ENCODE assay signal across 1 cellular context in the genomic region with DNA sequence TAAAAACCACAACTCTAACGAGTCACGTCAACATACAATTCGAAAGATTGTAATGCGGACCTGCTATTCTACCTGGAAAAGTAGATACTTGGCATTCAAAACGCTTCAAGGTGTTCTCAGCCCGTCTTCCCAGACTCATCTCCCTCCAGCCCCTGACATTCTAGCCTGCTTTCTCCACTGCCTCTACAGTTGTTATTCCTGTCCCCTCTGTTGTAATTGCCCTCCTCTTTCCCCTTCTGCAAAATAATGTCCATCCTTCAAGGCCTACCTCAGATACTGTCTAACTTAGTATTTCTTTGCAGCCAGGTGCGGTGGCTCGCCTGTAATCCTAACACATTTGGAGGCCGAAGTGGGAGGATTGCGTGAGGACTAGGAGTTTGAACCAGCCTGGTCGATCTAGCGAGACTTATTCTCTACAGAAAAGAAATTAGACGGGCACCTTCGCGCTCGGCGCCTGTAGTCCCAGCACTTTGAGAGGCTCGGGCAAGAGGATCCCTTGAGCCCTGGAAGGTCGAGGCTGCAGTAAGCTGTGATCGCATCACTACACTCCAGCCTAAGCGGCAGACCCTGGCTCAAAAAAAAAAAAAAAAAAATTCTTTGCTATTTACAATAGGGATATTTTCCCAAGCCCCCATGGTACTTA.
TF ChIP-seq lines count a peak whose summit lies in the region.

No MANE protein-coding gene starts in this region.

TF ChIP-seq in HepG2, 621 proteins besides CTCF, POLR2A, EP300 and RAD21 (continues in another document):
- TF ChIP-seq ZNF121 (CRISPR knock-in tag; IDR thresholded peaks at IDR 0.05): no peak
- peak; percentile 19; the same call in 1 of the 2 replicates for TF ChIP-seq ZBTB38 (CRISPR knock-in tag; IDR thresholded peaks at IDR 0.05)
- TF ChIP-seq NR2C2 (CRISPR knock-in tag; IDR thresholded peaks at IDR 0.05; ENCODE audit: borderline replicate concordance): no peak
- no peak for TF ChIP-seq REPIN1 (CRISPR knock-in tag; IDR thresholded peaks at IDR 0.05; ENCODE audit: borderline replicate concordance, low read depth)
- TF ChIP-seq IRX3 (CRISPR knock-in tag; IDR thresholded peaks at IDR 0.05; ENCODE audit: borderline replicate concordance, low read depth): no peak
- no peak for TF ChIP-seq PLRG1 (conservative IDR thresholded peaks at IDR 0.05)
- no peak for TF ChIP-seq ZFP90 (CRISPR knock-in tag; IDR thresholded peaks at IDR 0.05; ENCODE audit: borderline replicate concordance)
- TF ChIP-seq, protein P1, sequence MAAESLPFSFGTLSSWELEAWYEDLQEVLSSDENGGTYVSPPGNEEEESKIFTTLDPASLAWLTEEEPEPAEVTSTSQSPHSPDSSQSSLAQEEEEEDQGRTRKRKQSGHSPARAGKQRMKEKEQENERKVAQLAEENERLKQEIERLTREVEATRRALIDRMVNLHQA (CRISPR knock-in tag; IDR thresholded peaks at IDR 0.05): no peak
- no peak for TF ChIP-seq ZNF430 (CRISPR knock-in tag; IDR thresholded peaks at IDR 0.05)
- TF ChIP-seq DPF2 (CRISPR knock-in tag; IDR thresholded peaks at IDR 0.05; ENCODE audit: borderline replicate concordance, low read depth): no peak
- TF ChIP-seq ZEB1 (IDR thresholded peaks at IDR 0.05; ENCODE audit: insufficient replicate concordance, low read depth): peak; percentile 52
- no peak for TF ChIP-seq MED1 (CRISPR knock-in tag; IDR thresholded peaks at IDR 0.05)
- no peak for TF ChIP-seq ZNF567 (CRISPR knock-in tag; IDR thresholded peaks at IDR 0.05; ENCODE audit: borderline replicate concordance)
- TF ChIP-seq GATAD2A (CRISPR knock-in tag; IDR thresholded peaks at IDR 0.05): no peak
- TF ChIP-seq, protein P2, sequence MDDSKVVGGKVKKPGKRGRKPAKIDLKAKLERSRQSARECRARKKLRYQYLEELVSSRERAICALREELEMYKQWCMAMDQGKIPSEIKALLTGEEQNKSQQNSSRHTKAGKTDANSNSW (CRISPR knock-in tag; IDR thresholded peaks at IDR 0.05; ENCODE audit: borderline replicate concordance): no peak
- no peak for TF ChIP-seq ZSCAN21 (CRISPR knock-in tag; IDR thresholded peaks at IDR 0.05; ENCODE audit: borderline replicate concordance)
- no peak for TF ChIP-seq FOXO1 (CRISPR knock-in tag; IDR thresholded peaks at IDR 0.05)
- TF ChIP-seq, protein P3, sequence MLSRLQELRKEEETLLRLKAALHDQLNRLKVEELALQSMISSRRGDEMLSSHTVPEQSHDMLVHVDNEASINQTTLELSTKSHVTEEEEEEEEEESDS (CRISPR knock-in tag; IDR thresholded peaks at IDR 0.05; ENCODE audit: borderline replicate concordance): no peak
- no peak for TF ChIP-seq ARNT2 (CRISPR knock-in tag; IDR thresholded peaks at IDR 0.05; ENCODE audit: low read depth)
- peak; percentile 2; the same call in 1 of the 2 replicates for TF ChIP-seq ZFX (CRISPR knock-in tag; IDR thresholded peaks at IDR 0.05; ENCODE audit: low read depth)
- TF ChIP-seq ZNF619 (CRISPR knock-in tag; IDR thresholded peaks at IDR 0.05): 0 out of 2 replicates have a peak, but pooled peaks have one; percentile 3
- no peak for TF ChIP-seq EZH2 (conservative IDR thresholded peaks at IDR 0.05; ENCODE audit: low read depth, low read length)
- TF ChIP-seq, protein P4, sequence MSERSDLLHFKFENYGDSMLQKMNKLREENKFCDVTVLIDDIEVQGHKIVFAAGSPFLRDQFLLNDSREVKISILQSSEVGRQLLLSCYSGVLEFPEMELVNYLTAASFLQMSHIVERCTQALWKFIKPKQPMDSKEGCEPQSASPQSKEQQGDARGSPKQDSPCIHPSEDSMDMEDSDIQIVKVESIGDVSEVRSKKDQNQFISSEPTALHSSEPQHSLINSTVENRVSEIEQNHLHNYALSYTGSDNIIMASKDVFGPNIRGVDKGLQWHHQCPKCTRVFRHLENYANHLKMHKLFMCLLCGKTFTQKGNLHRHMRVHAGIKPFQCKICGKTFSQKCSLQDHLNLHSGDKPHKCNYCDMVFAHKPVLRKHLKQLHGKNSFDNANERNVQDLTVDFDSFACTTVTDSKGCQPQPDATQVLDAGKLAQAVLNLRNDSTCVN (CRISPR knock-in tag; IDR thresholded peaks at IDR 0.05; ENCODE audit: borderline replicate concordance): no peak
- TF ChIP-seq, protein P5, sequence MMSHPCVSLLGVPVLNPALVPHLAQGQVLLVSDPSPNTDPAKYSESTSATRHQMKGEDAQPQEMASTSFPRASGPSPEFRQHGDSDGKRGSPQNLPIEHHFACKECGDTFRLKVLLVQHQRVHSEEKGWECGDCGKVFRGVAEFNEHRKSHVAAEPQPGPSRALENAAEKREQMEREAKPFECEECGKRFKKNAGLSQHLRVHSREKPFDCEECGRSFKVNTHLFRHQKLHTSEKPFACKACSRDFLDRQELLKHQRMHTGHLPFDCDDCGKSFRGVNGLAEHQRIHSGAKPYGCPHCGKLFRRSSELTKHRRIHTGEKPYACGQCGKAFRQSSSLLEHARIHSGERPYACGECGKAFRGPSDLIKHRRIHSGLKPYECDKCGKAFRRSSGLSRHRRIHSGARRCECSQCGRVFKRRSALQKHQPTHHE (CRISPR knock-in tag; IDR thresholded peaks at IDR 0.05; ENCODE audit: borderline replicate concordance): no peak
- TF ChIP-seq, protein P6, sequence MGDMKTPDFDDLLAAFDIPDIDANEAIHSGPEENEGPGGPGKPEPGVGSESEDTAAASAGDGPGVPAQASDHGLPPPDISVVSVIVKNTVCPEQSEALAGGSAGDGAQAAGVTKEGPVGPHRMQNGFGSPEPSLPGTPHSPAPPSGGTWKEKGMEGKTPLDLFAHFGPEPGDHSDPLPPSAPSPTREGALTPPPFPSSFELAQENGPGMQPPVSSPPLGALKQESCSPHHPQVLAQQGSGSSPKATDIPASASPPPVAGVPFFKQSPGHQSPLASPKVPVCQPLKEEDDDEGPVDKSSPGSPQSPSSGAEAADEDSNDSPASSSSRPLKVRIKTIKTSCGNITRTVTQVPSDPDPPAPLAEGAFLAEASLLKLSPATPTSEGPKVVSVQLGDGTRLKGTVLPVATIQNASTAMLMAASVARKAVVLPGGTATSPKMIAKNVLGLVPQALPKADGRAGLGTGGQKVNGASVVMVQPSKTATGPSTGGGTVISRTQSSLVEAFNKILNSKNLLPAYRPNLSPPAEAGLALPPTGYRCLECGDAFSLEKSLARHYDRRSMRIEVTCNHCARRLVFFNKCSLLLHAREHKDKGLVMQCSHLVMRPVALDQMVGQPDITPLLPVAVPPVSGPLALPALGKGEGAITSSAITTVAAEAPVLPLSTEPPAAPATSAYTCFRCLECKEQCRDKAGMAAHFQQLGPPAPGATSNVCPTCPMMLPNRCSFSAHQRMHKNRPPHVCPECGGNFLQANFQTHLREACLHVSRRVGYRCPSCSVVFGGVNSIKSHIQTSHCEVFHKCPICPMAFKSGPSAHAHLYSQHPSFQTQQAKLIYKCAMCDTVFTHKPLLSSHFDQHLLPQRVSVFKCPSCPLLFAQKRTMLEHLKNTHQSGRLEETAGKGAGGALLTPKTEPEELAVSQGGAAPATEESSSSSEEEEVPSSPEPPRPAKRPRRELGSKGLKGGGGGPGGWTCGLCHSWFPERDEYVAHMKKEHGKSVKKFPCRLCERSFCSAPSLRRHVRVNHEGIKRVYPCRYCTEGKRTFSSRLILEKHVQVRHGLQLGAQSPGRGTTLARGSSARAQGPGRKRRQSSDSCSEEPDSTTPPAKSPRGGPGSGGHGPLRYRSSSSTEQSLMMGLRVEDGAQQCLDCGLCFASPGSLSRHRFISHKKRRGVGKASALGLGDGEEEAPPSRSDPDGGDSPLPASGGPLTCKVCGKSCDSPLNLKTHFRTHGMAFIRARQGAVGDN (CRISPR knock-in tag; IDR thresholded peaks at IDR 0.05): no peak
- TF ChIP-seq ZNF510 (CRISPR knock-in tag; IDR thresholded peaks at IDR 0.05; ENCODE audit: low read depth): no peak
- no peak for TF ChIP-seq ETV5 (CRISPR knock-in tag; IDR thresholded peaks at IDR 0.05; ENCODE audit: borderline replicate concordance)
- TF ChIP-seq ZMAT3 (CRISPR knock-in tag; conservative IDR thresholded peaks at IDR 0.05): no peak
- TF ChIP-seq NFIB (CRISPR knock-in tag; IDR thresholded peaks at IDR 0.05; ENCODE audit: borderline replicate concordance): no peak
- no peak for TF ChIP-seq SRSF4 (IDR thresholded peaks at IDR 0.05; ENCODE audit: low read depth, low read length, poor library complexity, severe bottlenecking)
- TF ChIP-seq, protein P7, sequence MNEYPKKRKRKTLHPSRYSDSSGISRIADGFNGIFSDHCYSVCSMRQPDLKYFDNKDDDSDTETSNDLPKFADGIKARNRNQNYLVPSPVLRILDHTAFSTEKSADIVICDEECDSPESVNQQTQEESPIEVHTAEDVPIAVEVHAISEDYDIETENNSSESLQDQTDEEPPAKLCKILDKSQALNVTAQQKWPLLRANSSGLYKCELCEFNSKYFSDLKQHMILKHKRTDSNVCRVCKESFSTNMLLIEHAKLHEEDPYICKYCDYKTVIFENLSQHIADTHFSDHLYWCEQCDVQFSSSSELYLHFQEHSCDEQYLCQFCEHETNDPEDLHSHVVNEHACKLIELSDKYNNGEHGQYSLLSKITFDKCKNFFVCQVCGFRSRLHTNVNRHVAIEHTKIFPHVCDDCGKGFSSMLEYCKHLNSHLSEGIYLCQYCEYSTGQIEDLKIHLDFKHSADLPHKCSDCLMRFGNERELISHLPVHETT (CRISPR knock-in tag; conservative IDR thresholded peaks at IDR 0.05): no peak
- TF ChIP-seq, protein P8, sequence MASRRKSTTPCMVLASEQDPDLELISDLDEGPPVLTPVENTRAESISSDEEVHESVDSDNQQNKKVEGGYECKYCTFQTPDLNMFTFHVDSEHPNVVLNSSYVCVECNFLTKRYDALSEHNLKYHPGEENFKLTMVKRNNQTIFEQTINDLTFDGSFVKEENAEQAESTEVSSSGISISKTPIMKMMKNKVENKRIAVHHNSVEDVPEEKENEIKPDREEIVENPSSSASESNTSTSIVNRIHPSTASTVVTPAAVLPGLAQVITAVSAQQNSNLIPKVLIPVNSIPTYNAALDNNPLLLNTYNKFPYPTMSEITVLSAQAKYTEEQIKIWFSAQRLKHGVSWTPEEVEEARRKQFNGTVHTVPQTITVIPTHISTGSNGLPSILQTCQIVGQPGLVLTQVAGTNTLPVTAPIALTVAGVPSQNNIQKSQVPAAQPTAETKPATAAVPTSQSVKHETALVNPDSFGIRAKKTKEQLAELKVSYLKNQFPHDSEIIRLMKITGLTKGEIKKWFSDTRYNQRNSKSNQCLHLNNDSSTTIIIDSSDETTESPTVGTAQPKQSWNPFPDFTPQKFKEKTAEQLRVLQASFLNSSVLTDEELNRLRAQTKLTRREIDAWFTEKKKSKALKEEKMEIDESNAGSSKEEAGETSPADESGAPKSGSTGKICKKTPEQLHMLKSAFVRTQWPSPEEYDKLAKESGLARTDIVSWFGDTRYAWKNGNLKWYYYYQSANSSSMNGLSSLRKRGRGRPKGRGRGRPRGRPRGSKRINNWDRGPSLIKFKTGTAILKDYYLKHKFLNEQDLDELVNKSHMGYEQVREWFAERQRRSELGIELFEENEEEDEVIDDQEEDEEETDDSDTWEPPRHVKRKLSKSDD (CRISPR knock-in tag; IDR thresholded peaks at IDR 0.05; ENCODE audit: low read depth): peak; percentile 12; the same call in 1 of the 2 replicates
- TF ChIP-seq SSRP1 (CRISPR knock-in tag; IDR thresholded peaks at IDR 0.05): no peak
- no peak for TF ChIP-seq IKZF1 (IDR thresholded peaks at IDR 0.05)
- peak; percentile 15; the same call in 1 of the 2 replicates for TF ChIP-seq ZSCAN29 (CRISPR knock-in tag; conservative IDR thresholded peaks at IDR 0.05)
- TF ChIP-seq, protein P9, sequence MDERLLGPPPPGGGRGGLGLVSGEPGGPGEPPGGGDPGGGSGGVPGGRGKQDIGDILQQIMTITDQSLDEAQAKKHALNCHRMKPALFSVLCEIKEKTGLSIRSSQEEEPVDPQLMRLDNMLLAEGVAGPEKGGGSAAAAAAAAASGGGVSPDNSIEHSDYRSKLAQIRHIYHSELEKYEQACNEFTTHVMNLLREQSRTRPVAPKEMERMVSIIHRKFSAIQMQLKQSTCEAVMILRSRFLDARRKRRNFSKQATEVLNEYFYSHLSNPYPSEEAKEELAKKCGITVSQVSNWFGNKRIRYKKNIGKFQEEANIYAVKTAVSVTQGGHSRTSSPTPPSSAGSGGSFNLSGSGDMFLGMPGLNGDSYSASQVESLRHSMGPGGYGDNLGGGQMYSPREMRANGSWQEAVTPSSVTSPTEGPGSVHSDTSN (CRISPR knock-in tag; IDR thresholded peaks at IDR 0.05): no peak
- TF ChIP-seq POLR2AphosphoS5 (IDR thresholded peaks at IDR 0.05; ENCODE audit: low read depth, low read length): no peak
- no peak for TF ChIP-seq SIN3B (IDR thresholded peaks at IDR 0.05; ENCODE audit: low read length)
- 0 out of 2 replicates have a peak, but pooled peaks have one; percentile 4 for TF ChIP-seq TARDBP (CRISPR knock-in tag; IDR thresholded peaks at IDR 0.05)
- TF ChIP-seq JUNB (CRISPR knock-in tag; IDR thresholded peaks at IDR 0.05; ENCODE audit: borderline replicate concordance): no peak
- no peak for TF ChIP-seq GABPA (IDR thresholded peaks at IDR 0.05; ENCODE audit: low read depth, low read length)
- TF ChIP-seq GABPA (CRISPR knock-in tag; IDR thresholded peaks at IDR 0.05; ENCODE audit: low read depth): no peak
- TF ChIP-seq ADNP (CRISPR knock-in tag; IDR thresholded peaks at IDR 0.05): no peak
- TF ChIP-seq MAZ (IDR thresholded peaks at IDR 0.05; ENCODE audit: borderline replicate concordance, low read depth, low read length): no peak
- no peak for TF ChIP-seq MAZ (CRISPR knock-in tag; IDR thresholded peaks at IDR 0.05; ENCODE audit: low read depth)
- TF ChIP-seq, protein P10, sequence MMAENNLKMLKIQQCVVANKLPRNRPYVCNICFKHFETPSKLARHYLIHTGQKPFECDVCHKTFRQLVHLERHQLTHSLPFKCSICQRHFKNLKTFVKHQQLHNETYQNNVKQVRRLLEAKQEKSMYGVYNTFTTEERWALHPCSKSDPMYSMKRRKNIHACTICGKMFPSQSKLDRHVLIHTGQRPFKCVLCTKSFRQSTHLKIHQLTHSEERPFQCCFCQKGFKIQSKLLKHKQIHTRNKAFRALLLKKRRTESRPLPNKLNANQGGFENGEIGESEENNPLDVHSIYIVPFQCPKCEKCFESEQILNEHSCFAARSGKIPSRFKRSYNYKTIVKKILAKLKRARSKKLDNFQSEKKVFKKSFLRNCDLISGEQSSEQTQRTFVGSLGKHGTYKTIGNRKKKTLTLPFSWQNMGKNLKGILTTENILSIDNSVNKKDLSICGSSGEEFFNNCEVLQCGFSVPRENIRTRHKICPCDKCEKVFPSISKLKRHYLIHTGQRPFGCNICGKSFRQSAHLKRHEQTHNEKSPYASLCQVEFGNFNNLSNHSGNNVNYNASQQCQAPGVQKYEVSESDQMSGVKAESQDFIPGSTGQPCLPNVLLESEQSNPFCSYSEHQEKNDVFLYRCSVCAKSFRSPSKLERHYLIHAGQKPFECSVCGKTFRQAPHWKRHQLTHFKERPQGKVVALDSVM (CRISPR knock-in tag; IDR thresholded peaks at IDR 0.05): peak; percentile 73
- TF ChIP-seq ZNF557 (CRISPR knock-in tag; IDR thresholded peaks at IDR 0.05): no peak
- TF ChIP-seq HOXA3 (CRISPR knock-in tag; IDR thresholded peaks at IDR 0.05): no peak
